ENCODE assay signal across 8 cellular contexts in genomic region chr5:154858251-154858971, GRCh38. TPM values are rescaled to one million over a fixed set of nuclear protein-coding genes. Genes with fewer than 3 reads are reported as not detected.
DNase-seq lines count a peak whose midpoint lies in the region; ATAC-seq, FAIRE-seq and TF ChIP-seq lines count a peak whose summit lies in the region.

Gene CNOT8, plus strand, starts transcription at chr5:154858627. Its CDS starts 4,652 bp downstream, at chr5:154863279.

- H3K9ac ChIP-seq in iPS-20b (ENCODE audit: low read depth, low read length) = peak within 1 kb of the TSS; percentile 84

- H3K9me3 ChIP-seq in breast epithelium = no peaks in the 10 kb centered on the region
- no peaks in the 10 kb centered on the region for H3K9me3 ChIP-seq in iPS-20b (ENCODE audit: insufficient read depth, low read depth, low read length)
- no peaks in the 10 kb centered on the region for H3K9me3 ChIP-seq in small intestine (ENCODE audit: control insufficient read depth, low read depth)

- no peak for TF ChIP-seq CTCF in VCaP (conservative IDR thresholded peaks at IDR 0.05)
- no peak for TF ChIP-seq CTCF in breast epithelium (IDR thresholded peaks at IDR 0.05)

- DNase-seq in NCI-H2196 treated with DMSO at 0.1 percent for 48 hours (lab: John Stamatoyannopoulos, UW; ENCODE audit: unreplicated experiment) = peak; percentile 95
- DNase-seq in breast epithelium (ENCODE audit: low spot score in 2 of 2) = peak; percentile 97 to 98
- peak; percentile 97 for DNase-seq in small intestine

- 0 to 1% (median 0%) methylated on average over 52 to 66 of the region's 66 CpGs for WGBS in small intestine, 3 donors

- ATAC-seq in GM18870 (IDR thresholded peaks at IDR 0.05; ENCODE audit: unreplicated experiment) = peak; percentile 54
- ATAC-seq in HG03135 (IDR thresholded peaks at IDR 0.05; ENCODE audit: unreplicated experiment) = peak; percentile 80

- intact Hi-C loops in breast epithelium (cut with DNase I; ENCODE audit: low total_unique reads) = no loop called here

- H3K4me3 ChIP-seq in ACC112 (ENCODE audit: low read depth, low read length) (peak within 1 kb of the TSS; percentile 97), breast epithelium (peak within 1 kb of the TSS; percentile 78 to 81 (median 80)), iPS-20b (ENCODE audit: low read length) (peak within 1 kb of the TSS; percentile 85), small intestine (ENCODE audit: low read depth in 1 of 2, low read length in 2 of 2) (peak within 1 kb of the TSS; percentile 90 to 94)

- H3K27me3 ChIP-seq in ACC112 (ENCODE audit: insufficient read depth, low read length) (no peaks in the 10 kb centered on the region), breast epithelium (no peaks in the 10 kb centered on the region), iPS-20b (ENCODE audit: insufficient read depth, low read length) (no peaks in the 10 kb centered on the region), small intestine (ENCODE audit: control insufficient read depth in 2 of 2, insufficient read depth in 2 of 2, low read length in 2 of 2) (no peaks in the 10 kb centered on the region)

- H2AFZ ChIP-seq in ACC112 (ENCODE audit: low read length, unreplicated experiment) = peak within 1 kb of the TSS; percentile 95

- peaks cover 50% of the 10 kb centered on the region for H3K79me2 ChIP-seq in ACC112 (ENCODE audit: control insufficient read depth, insufficient read depth, low read length, unreplicated experiment)

- peak; percentile 77 for TF ChIP-seq POLR2A in breast epithelium (IDR thresholded peaks at IDR 0.05)

- H3K4me1 ChIP-seq in ACC112 (ENCODE audit: control insufficient read depth, insufficient read depth, low read length, unreplicated experiment) = peaks cover 20% of the 10 kb centered on the region
- H3K4me1 ChIP-seq in breast epithelium = peaks cover 0 to 5% of the 10 kb centered on the region in 2 donors
- peaks cover 11% of the 10 kb centered on the region; the same call in 1 of the 2 replicates for H3K4me1 ChIP-seq in iPS-20b (ENCODE audit: insufficient read depth, low read length)
- peaks cover 6% of the 10 kb centered on the region in 2 donors for H3K4me1 ChIP-seq in small intestine (ENCODE audit: control insufficient read depth in 2 of 2, insufficient read depth in 1 of 2, low read depth in 1 of 2, low read length in 1 of 2)

- FAIRE-seq in small intestine (lab: Jason Lieb, UNC) = no peak

- H3K36me3 ChIP-seq in ACC112 (ENCODE audit: insufficient read depth, low read length) (peaks cover 4% of the 10 kb centered on the region; the same call in 1 of the 2 replicates), breast epithelium (no peaks in the 10 kb centered on the region), iPS-20b (ENCODE audit: insufficient read depth, low read depth, low read length) (peaks cover 11% of the 10 kb centered on the region), small intestine (ENCODE audit: control insufficient read depth in 2 of 2, insufficient read depth in 2 of 2, low read length in 2 of 2) (no peaks in the 10 kb centered on the region)

- H3K27ac ChIP-seq in ACC112 (ENCODE audit: low read depth, low read length) (peak within 1 kb of the TSS; percentile 100), VCaP (peak within 1 kb of the TSS; percentile 96), breast epithelium (peak within 1 kb of the TSS; percentile 98 to 99), iPS-20b (ENCODE audit: low read length) (peak within 1 kb of the TSS; percentile 94), small intestine (ENCODE audit: low read depth in 1 of 2, low read length in 1 of 2) (peak within 1 kb of the TSS; percentile 98)

RNA-seq across cellular contexts. Expression of gene CNOT8, which starts in this region (rescaled TPM):
- total RNA-seq in breast epithelium = 100 to 1,000 TPM in 1 of 3 donors, 10 to 100 TPM in 2; 78.7 to 180 (median 84.7) TPM
- polyA plus RNA-seq in small intestine = 10 to 100 TPM; 43.5 to 54.1 (median 46.1) TPM

Comparison
In these comparisons a context has a peak if more than half of its experiments do, and no peak if none do; other contexts are left out.
1. Peak in every context shown above with its lines: DNase-seq, ATAC-seq, H3K4me3 ChIP-seq and H3K27ac ChIP-seq.